In the genomic region with DNA sequence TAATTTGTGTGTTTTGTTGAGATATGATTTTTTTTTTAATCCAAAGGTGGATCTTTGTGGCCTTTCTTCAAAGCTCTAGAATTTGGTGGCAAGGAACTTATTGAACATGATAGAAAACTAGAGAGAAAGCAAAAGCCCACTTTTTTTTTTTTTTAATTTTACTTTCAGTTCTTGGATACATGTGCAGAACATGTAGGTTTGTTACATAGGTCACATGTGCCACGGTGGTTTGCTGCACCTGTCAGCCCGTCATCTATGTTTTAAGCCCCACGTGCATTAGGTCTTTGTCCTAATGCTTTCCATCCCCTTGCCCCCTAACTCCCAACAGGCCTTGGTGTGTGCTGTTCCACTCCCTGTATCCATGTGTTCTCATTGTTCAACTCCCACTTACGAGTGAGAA, we compare ENCODE assay signal across 17 cellular contexts.
DNase-seq lines count a peak whose midpoint lies in the region; ATAC-seq, FAIRE-seq and TF ChIP-seq lines count a peak whose summit lies in the region.
"Had no signal": no experiment of that assay in that cellular context is flagged by ENCODE, and none has a peak within 500 bp of the region (broad histone marks: within the 10 kb centered on the region; RNA-seq: fewer than 3 reads in every experiment).

No MANE protein-coding gene starts in this region.

- no peak overlapping the region for H2BK120ac ChIP-seq in mesenchymal stem cell (ENCODE audit: low read depth, low read length)

- no peak overlapping the region for H2AFZ ChIP-seq in mesenchymal stem cell (ENCODE audit: low read depth, low read length)

- H3K36me3 ChIP-seq in mesenchymal stem cell (ENCODE audit: control insufficient read depth in 1 of 2, insufficient read depth in 2 of 2, low read depth in 1 of 2, low read length in 2 of 2), result peaks cover 0 to 3% of the 10 kb centered on the region in 2 experiments
- H3K36me3 ChIP-seq: BE2C, left ventricle myocardium inferior, thyroid gland had no signal

- no peak overlapping the region for H3K27ac ChIP-seq in mesenchymal stem cell (ENCODE audit: low read length, poor library complexity, severe bottlenecking)
- H3K27ac ChIP-seq: left ventricle myocardium inferior, thyroid gland had no signal

- no peak overlapping the region for H2BK15ac ChIP-seq in mesenchymal stem cell (ENCODE audit: low read depth, poor library complexity, severe bottlenecking)

- no peaks in the 10 kb centered on the region for H3K9me3 Mint-ChIP-seq in activated naive CD8-positive, alpha-beta T cell treated with anti-CD3 and anti-CD28 coated beads, Interleukin-2, amount 50 U/mL, for 24 hours
- H3K9me3 Mint-ChIP-seq: natural killer cell had no signal

- H3K36me3 Mint-ChIP-seq in activated naive CD8-positive, alpha-beta T cell treated with anti-CD3 and anti-CD28 coated beads, Interleukin-2, amount 50 U/mL, for 24 hours (ENCODE audit: low read depth), result peaks cover 11% of the 10 kb centered on the region
- H3K36me3 Mint-ChIP-seq: natural killer cell had no signal

- H3K14ac ChIP-seq in mesenchymal stem cell (ENCODE audit: low read length in 2 of 2), result no peak overlapping the region

- peak; percentile 84 for FAIRE-seq in GM12892 (lab: Jason Lieb, UNC)
- FAIRE-seq: H54 had no signal

- no peaks in the 10 kb centered on the region for H3K4me1 ChIP-seq in mesenchymal stem cell (ENCODE audit: control insufficient read depth, insufficient read depth, low read depth, low read length)
- H3K4me1 ChIP-seq: BE2C, left ventricle myocardium inferior, thyroid gland had no signal

- no peak overlapping the region for H3K9ac ChIP-seq in mesenchymal stem cell (ENCODE audit: low read length)

- no peak overlapping the region for H2BK12ac ChIP-seq in mesenchymal stem cell (ENCODE audit: low read length in 2 of 2)

- no peaks in the 10 kb centered on the region for H3K27me3 Mint-ChIP-seq in activated naive CD8-positive, alpha-beta T cell treated with anti-CD3 and anti-CD28 coated beads, Interleukin-2, amount 50 U/mL, for 24 hours

- intact Hi-C loops in cardiac septum (cut with DNase I), result no loop called here

- H3K79me1 ChIP-seq in mesenchymal stem cell (replicated peaks; ENCODE audit: low read length, poor library complexity, severe bottlenecking), result peaks cover 4% of the 10 kb centered on the region

- no peak overlapping the region for H3K4me3 Mint-ChIP-seq in activated naive CD8-positive, alpha-beta T cell treated with anti-CD3 and anti-CD28 coated beads, Interleukin-2, amount 50 U/mL, for 24 hours
- H3K4me3 Mint-ChIP-seq: natural killer cell had no signal

- no peak overlapping the region for H2BK5ac ChIP-seq in mesenchymal stem cell (ENCODE audit: low read depth, low read length, poor library complexity, severe bottlenecking)

- H3K18ac ChIP-seq in mesenchymal stem cell (ENCODE audit: low read depth in 1 of 2, low read length in 2 of 2), result no peak overlapping the region

- no peak overlapping the region for H4K8ac ChIP-seq in mesenchymal stem cell (ENCODE audit: low read length)

- 92% methylated on average over 3 of the region's 4 CpGs for WGBS in mesenchymal stem cell

- H3K27me3 ChIP-seq in mesenchymal stem cell (ENCODE audit: control insufficient read depth in 1 of 2, insufficient read depth in 1 of 2, low read length in 2 of 2), result no peaks in the 10 kb centered on the region
- H3K27me3 ChIP-seq: BE2C, thyroid gland had no signal

- H3K9me3 ChIP-seq in mesenchymal stem cell (ENCODE audit: control insufficient read depth, low read length), result no peaks in the 10 kb centered on the region
- H3K9me3 ChIP-seq: BE2C, left ventricle myocardium inferior, thyroid gland had no signal

- H2AK5ac ChIP-seq in mesenchymal stem cell (ENCODE audit: low read length, severe bottlenecking), result no peak overlapping the region

- ATAC-seq in GM19452 (IDR thresholded peaks at IDR 0.05; ENCODE audit: unreplicated experiment) (peak; percentile 48), HG02973 (IDR thresholded peaks at IDR 0.05; ENCODE audit: unreplicated experiment) (peak; percentile 56)
- no peak for ATAC-seq in activated naive CD8-positive, alpha-beta T cell treated with anti-CD3 and anti-CD28 coated beads, Interleukin-2, amount 50 U/mL, for 24 hours
- ATAC-seq: natural killer cell had no signal

- DNase-seq in GM12892 (ENCODE audit: insufficient read length) (no peak), superior temporal gyrus (ENCODE audit: extremely low spot score) (no peak), cardiac septum (ENCODE audit: low spot score) (no peak), mesenchymal stem cell (no peak), NCI-H2107 treated with DMSO at 0.1 percent for 48 hours (lab: John Stamatoyannopoulos, UW; ENCODE audit: unreplicated experiment) (no peak)
- DNase-seq in activated naive CD8-positive, alpha-beta T cell treated with anti-CD3 and anti-CD28 coated beads, Interleukin-2, amount 50 U/mL, for 24 hours, result no peak
- DNase-seq: activated CD4-positive, alpha-beta T cell treated with anti-CD3 and anti-CD28 coated beads for 4 hours; BE2C; DMS53; left ventricle myocardium inferior; natural killer cell; NCI-H2171 treated with DMSO at 0.1 percent for 48 hours; thyroid gland had no signal

- no peak overlapping the region for H3K4me3 ChIP-seq in mesenchymal stem cell (ENCODE audit: insufficient read depth in 1 of 2, low read depth in 1 of 2, low read length in 2 of 2)
- H3K4me3 ChIP-seq: left ventricle myocardium inferior, thyroid gland had no signal

- H4K91ac ChIP-seq in mesenchymal stem cell (ENCODE audit: low read length), result no peak overlapping the region

- H3K4me1 Mint-ChIP-seq in activated naive CD8-positive, alpha-beta T cell treated with anti-CD3 and anti-CD28 coated beads, Interleukin-2, amount 50 U/mL, for 24 hours, result peaks cover 25% of the 10 kb centered on the region

- H3K4me2 ChIP-seq in mesenchymal stem cell (ENCODE audit: low read length, poor library complexity, severe bottlenecking), result no peak overlapping the region

- no peak overlapping the region for H3K4ac ChIP-seq in mesenchymal stem cell (ENCODE audit: low read depth in 1 of 2, low read length in 2 of 2)

- H3K27ac Mint-ChIP-seq in activated naive CD8-positive, alpha-beta T cell treated with anti-CD3 and anti-CD28 coated beads, Interleukin-2, amount 50 U/mL, for 24 hours, result peak overlapping the region; percentile 76
- H3K27ac Mint-ChIP-seq: activated T-helper 2 cell treated with anti-CD3 and anti-CD28 coated beads, Interferon-gamma antibody, Interleukin-2, Interleukin-4, amounts not matched to agents 10 μg/mL and 5 μg/mL and 100 μg/mL, durations not matched to agents 14 hours and 24 hours and 36 hours had no signal

- no peak overlapping the region for H3K23ac ChIP-seq in mesenchymal stem cell (ENCODE audit: low read length in 2 of 2)

- no peak for TF ChIP-seq POLR2A in GM12892 (IDR thresholded peaks at IDR 0.05; ENCODE audit: low read depth, low read length)
